In genomic region chr1:151474711-151475110, GRCh38 we compare ENCODE assay signal across 26 cellular contexts. TPM values are rescaled to one million over a fixed set of nuclear protein-coding genes. Genes with fewer than 3 reads are reported as not detected.
A peak's percentile ranks its signal among the peaks of the same experiment; 100 is the strongest.
DNase-seq lines count a peak whose midpoint lies in the region; ATAC-seq, FAIRE-seq and TF ChIP-seq lines count a peak whose summit lies in the region.
"Had no signal": no experiment of that assay in that cellular context is flagged by ENCODE, and none has a peak within 500 bp of the region (broad histone marks: within the 10 kb centered on the region; RNA-seq: fewer than 3 reads in every experiment).

No MANE protein-coding gene starts in this region.

- no peak for TF ChIP-seq RAD21 in GM12878 (IDR thresholded peaks at IDR 0.05; ENCODE audit: insufficient read depth, low read depth, low read length)

- H4K91ac ChIP-seq in neuronal stem cell (ENCODE audit: low read depth, low read length, poor library complexity): no peak overlapping the region

- peak overlapping the region; percentile 50 for H3K27ac ChIP-seq in KMS-11
- H3K27ac ChIP-seq in GM12878 (ENCODE audit: control insufficient read depth, insufficient read depth): peak overlapping the region; percentile 64
- H3K27ac ChIP-seq in neuronal stem cell (replicated peaks; ENCODE audit: low read length): no peak overlapping the region
- no peak overlapping the region for H3K27ac ChIP-seq in mammary epithelial cell (ENCODE audit: insufficient read depth, low read depth, low read length)
- H3K27ac ChIP-seq: A549, cardiac muscle cell, PC-9, skin epidermis, testis had no signal

- intact Hi-C loops in GM12878 (cut with micrococcal nuclease; ENCODE audit: unreplicated experiment) (no loop called here), mammary epithelial cell (cut with micrococcal nuclease) (no loop called here)

- no peaks in the 10 kb centered on the region for H3K79me1 ChIP-seq in neuronal stem cell (ENCODE audit: low read depth, low read length)

- no peak overlapping the region for H3K4ac ChIP-seq in neuronal stem cell (ENCODE audit: low read length)

- H3K14ac ChIP-seq in neuronal stem cell (ENCODE audit: low read length): no peak overlapping the region

- no peak overlapping the region for H2BK120ac ChIP-seq in neuronal stem cell (ENCODE audit: low read depth, low read length)

- no peaks in the 10 kb centered on the region for H3K9me3 ChIP-seq in GM12878 (replicated peaks; ENCODE audit: control insufficient read depth, insufficient read depth, low read length)
- H3K9me3 ChIP-seq in neuronal stem cell (replicated peaks in 1 of 2; ENCODE audit: control insufficient read depth in 2 of 2, insufficient read depth in 1 of 2, low read depth in 1 of 2, low read length in 2 of 2): no peaks in the 10 kb centered on the region
- H3K9me3 ChIP-seq in mammary epithelial cell (replicated peaks; ENCODE audit: insufficient read depth, low read length): no peaks in the 10 kb centered on the region
- H3K9me3 ChIP-seq: A549, SK-N-SH, testis, uterus had no signal

- H3K9ac ChIP-seq in KMS-11 (peak overlapping the region; percentile 0; the same call in 1 of the 2 replicates), GM12878 (ENCODE audit: control insufficient read depth, insufficient read depth, low read length) (peak overlapping the region; percentile 26; the same call in 1 of the 2 replicates), neuronal stem cell (ENCODE audit: low read depth, low read length, poor library complexity) (no peak overlapping the region), mammary epithelial cell (ENCODE audit: insufficient read depth, low read length) (no peak overlapping the region)
- H3K9ac ChIP-seq: SK-N-SH had no signal

- H2AFZ ChIP-seq in KMS-11 (ENCODE audit: low read depth): peak overlapping the region; percentile 25
- peak overlapping the region; percentile 71; the same call in 1 of the 2 replicates for H2AFZ ChIP-seq in GM12878 (ENCODE audit: control insufficient read depth, low read depth, low read length)
- H2AFZ ChIP-seq in neuronal stem cell (ENCODE audit: low read length): peak overlapping the region; percentile 69
- no peak overlapping the region for H2AFZ ChIP-seq in mammary epithelial cell (ENCODE audit: low read depth, low read length)

- dilution Hi-C loops in mammary epithelial cell (cut with HindIII; ENCODE audit: low sequenced_read_pairs): loop anchor here (5.0 kb wide), 1 partner anchor 67 kb away; no protein-coding TSS in a partner anchor

- no peak for TF ChIP-seq EP300 in GM12878 (IDR thresholded peaks at IDR 0.05; ENCODE audit: borderline replicate concordance in 1 of 2, control insufficient read depth in 1 of 2, low read depth in 2 of 2, low read length in 2 of 2)

- ATAC-seq in GM12878: no peak
- ATAC-seq: A549; effector memory CD8-positive, alpha-beta T cell; left lobe of liver had no signal

- H3K4me1 ChIP-seq in KMS-11 (ENCODE audit: low read depth, poor library complexity, severe bottlenecking): peaks cover 34% of the 10 kb centered on the region
- peaks cover 18% of the 10 kb centered on the region for H3K4me1 ChIP-seq in GM12878 (ENCODE audit: control insufficient read depth, insufficient read depth, low read length)
- no peaks in the 10 kb centered on the region for H3K4me1 ChIP-seq in neuronal stem cell (ENCODE audit: control insufficient read depth in 2 of 2, insufficient read depth in 1 of 2, low read depth in 1 of 2, low read length in 2 of 2)
- H3K4me1 ChIP-seq in mammary epithelial cell (ENCODE audit: insufficient read depth, low read length): peaks cover 6% of the 10 kb centered on the region
- H3K4me1 ChIP-seq: uterus had no signal

- 70% methylated on average over 3 of the region's 3 CpGs for WGBS in GM12878 (ENCODE audit: insufficient coverage, insufficient replicate concordance, low lambda C conversion rate, missing lambda C conversion rate)
- no CpG with 5 or more reads among the region's 3 CpGs for WGBS in neuronal stem cell (ENCODE audit: extremely low coverage in 2 of 2, insufficient read length in 2 of 2, insufficient replicate concordance in 1 of 2), 2 donors
- WGBS in mammary epithelial cell (ENCODE audit: low coverage, missing lambda C conversion rate): 96% methylated on average over 3 of the region's 3 CpGs

- H3K36me3 ChIP-seq in KMS-11 (ENCODE audit: insufficient read depth): no peaks in the 10 kb centered on the region
- H3K36me3 ChIP-seq in GM12878 (ENCODE audit: control insufficient read depth in 2 of 2, insufficient read depth in 2 of 2, low read length in 1 of 2): no peaks in the 10 kb centered on the region
- H3K36me3 ChIP-seq in neuronal stem cell (replicated peaks in 1 of 2; ENCODE audit: control insufficient read depth in 2 of 2, insufficient read depth in 2 of 2, low read length in 2 of 2): no peaks in the 10 kb centered on the region
- no peaks in the 10 kb centered on the region for H3K36me3 ChIP-seq in mammary epithelial cell (ENCODE audit: insufficient read depth, low read length)
- H3K36me3 ChIP-seq: cardiac muscle cell, uterus had no signal

- no peak for DNase-seq in GM12892 (ENCODE audit: insufficient read length)
- DNase-seq in GM12878 (ENCODE audit: low read depth, low spot score): no peak
- no peak for DNase-seq in neuronal stem cell (ENCODE audit: low spot score)
- DNase-seq in NCI-H1930 (lab: John Stamatoyannopoulos, UW): no peak
- DNase-seq in NCI-H1105 (lab: John Stamatoyannopoulos, UW): no peak
- DNase-seq in mammary epithelial cell: no peak
- DNase-seq in NCI-H510A treated with DMSO at 0.1 percent for 48 hours (lab: John Stamatoyannopoulos, UW): no peak
- DNase-seq: activated B cell treated with CpG ODN at 0.5 μM for 24 hours; activated CD4-positive, alpha-beta T cell treated with anti-CD3 and anti-CD28 coated beads, Interleukin-2, amount 50 U/mL, for 1 hour; activated naive CD8-positive, alpha-beta T cell treated with anti-CD3 and anti-CD28 coated beads, Interleukin-2, amount 50 U/mL, for 24 hours; activated T-cell treated with anti-CD3 and anti-CD28 coated beads, Interleukin-2, amount 50 U/mL, for 4 hours; cortex of kidney; effector memory CD8-positive, alpha-beta T cell; HCEC 1CT; NCI-H1048; NCI-H1694; PC-9; SK-N-SH; stimulated activated naive CD8-positive, alpha-beta T cell treated with anti-CD3 and anti-CD28 coated beads, Interleukin-15, Interleukin-2, amounts not matched to agents 100 U/mL and 50 U/mL, for 24 hours; testis; uterus had no signal

- RAD21 ChIA-PET in GM12878 (lab: Charles Lee; ENCODE audit: unreplicated experiment): interaction anchor here (1.0 to 2.3 kb wide), 6 partner anchors 10 to 174 kb away, joined by 3 to 10 read pairs (median 6); partner anchors contain the start of gene POGZ

- CTCF ChIA-PET in GM12878 (lab: Yijun Ruan, JAX): interaction anchor here (0.9 to 3.5 kb wide), 5 partner anchors 10 to 30 kb away, joined by 3 to 17 read pairs (median 5); partner anchors contain the start of gene POGZ
- CTCF ChIA-PET in mammary epithelial cell (lab: Charles Lee; ENCODE audit: low non-redundant PET): interaction anchor here (0.5 kb wide), 1 partner anchor 15 kb away, joined by 7 read pairs; the partner anchor contains the start of gene POGZ

- H3K23ac ChIP-seq in neuronal stem cell (ENCODE audit: low read depth, low read length, poor library complexity): no peak overlapping the region

- H3K27me3 ChIP-seq in KMS-11 (ENCODE audit: insufficient read depth, low read depth) (no peaks in the 10 kb centered on the region), GM12878 (replicated peaks in 1 of 2; ENCODE audit: control insufficient read depth in 2 of 2, insufficient read depth in 2 of 2, low read length in 1 of 2) (no peaks in the 10 kb centered on the region), neuronal stem cell (ENCODE audit: control insufficient read depth in 3 of 3, insufficient read depth in 3 of 3, low read depth in 1 of 3, low read length in 3 of 3) (peaks cover 0 to 2% (median 0%) of the 10 kb centered on the region in 3 experiments), mammary epithelial cell (ENCODE audit: insufficient read depth, low read length) (no peaks in the 10 kb centered on the region)
- H3K27me3 ChIP-seq: cardiac muscle cell, testis, uterus had no signal

- no peak overlapping the region for H2BK15ac ChIP-seq in neuronal stem cell (ENCODE audit: low read length)

- H3K79me2 ChIP-seq in KMS-11 (ENCODE audit: insufficient read depth, low read depth) (no peaks in the 10 kb centered on the region), GM12878 (ENCODE audit: control insufficient read depth, insufficient read depth, low read length) (no peaks in the 10 kb centered on the region), mammary epithelial cell (ENCODE audit: insufficient read depth, low read length) (no peaks in the 10 kb centered on the region)

- SMC1A ChIA-PET in GM12878 (lab: Charles Lee; ENCODE audit: uncharacterized antibody, unreplicated experiment): interaction anchor here (0.6 to 2.6 kb wide), 12 partner anchors 9 to 309 kb away, joined by 3 to 13 read pairs (median 4); partner anchors contain the start of gene POGZ

- no peak overlapping the region for H4K8ac ChIP-seq in neuronal stem cell (ENCODE audit: low read depth, low read length)

- no peak overlapping the region for H2BK5ac ChIP-seq in neuronal stem cell (ENCODE audit: low read length)

- FAIRE-seq in GM12892 (lab: Jason Lieb, UNC) (peak; percentile 36), GM12878 (lab: Jason Lieb, UNC) (no peak)
- FAIRE-seq: A549 had no signal

- TF ChIP-seq CTCF in KMS-11 (conservative IDR thresholded peaks at IDR 0.05; ENCODE audit: low read depth, low read length): no peak
- TF ChIP-seq CTCF in GM12878 (IDR thresholded peaks at IDR 0.05 in 2 of 3, conservative IDR thresholded peaks at IDR 0.05 in 1 of 3; ENCODE audit: control insufficient read depth in 2 of 3, extremely low read depth in 1 of 3, insufficient read depth in 1 of 3, low read depth in 3 of 3, low read length in 3 of 3): no peak
- TF ChIP-seq CTCF in mammary epithelial cell (conservative IDR thresholded peaks at IDR 0.05 in 1 of 2, IDR thresholded peaks at IDR 0.05 in 1 of 2; ENCODE audit: extremely low read depth in 1 of 2, insufficient read depth in 1 of 2, low read depth in 1 of 2, low read length in 2 of 2): no peak

- TF ChIP-seq POLR2A in GM12892 (IDR thresholded peaks at IDR 0.05; ENCODE audit: low read depth, low read length) (no peak), GM12878 (IDR thresholded peaks at IDR 0.05; ENCODE audit: low read depth, low read length) (no peak)

- no peak overlapping the region for H2AK5ac ChIP-seq in neuronal stem cell (ENCODE audit: low read depth, low read length)

- BruUV-seq in GM12878 (replicated peaks; lab: Mats Ljungman, UMichigan) (no TSS peak), mammary epithelial cell (replicated peaks; lab: Mats Ljungman, UMichigan) (no TSS peak)

- H3K4me2 ChIP-seq in KMS-11 (peak overlapping the region; percentile 37), GM12878 (ENCODE audit: control insufficient read depth, insufficient read depth) (peak overlapping the region; percentile 54; the same call in 1 of the 2 replicates), neuronal stem cell (ENCODE audit: insufficient read depth, low read length, poor library complexity, severe bottlenecking) (no peak overlapping the region), mammary epithelial cell (ENCODE audit: insufficient read depth, low read depth, low read length) (no peak overlapping the region)
- H3K4me2 ChIP-seq: A549, SK-N-SH had no signal

- POLR2A ChIA-PET in GM12878 (lab: Charles Lee): interaction anchor here (0.6 to 1.3 kb wide), 3 partner anchors 10 to 46 kb away, joined by 3 to 8 read pairs (median 7); no protein-coding TSS in a partner anchor

- no peak overlapping the region for H2BK12ac ChIP-seq in neuronal stem cell (ENCODE audit: low read length)

- H3K18ac ChIP-seq in neuronal stem cell (ENCODE audit: low read length): no peak overlapping the region

- peak overlapping the region; percentile 24 for H3K4me3 ChIP-seq in KMS-11 (IDR thresholded peaks at IDR 0.05; ENCODE audit: insufficient read depth, low read depth, low read length)
- H3K4me3 ChIP-seq in GM12878: no peak overlapping the region
- H3K4me3 ChIP-seq in neuronal stem cell (ENCODE audit: low read length in 2 of 2): no peak overlapping the region
- H3K4me3 ChIP-seq in mammary epithelial cell (replicated peaks in 1 of 3; ENCODE audit: insufficient read depth in 1 of 3, low read depth in 2 of 3, low read length in 3 of 3): no peak overlapping the region
- H3K4me3 ChIP-seq: A549, cardiac muscle cell, PC-9, skin epidermis, testis, uterus had no signal

- in situ Hi-C loops in GM12878 (cut with MboI): no loop called here
- in situ Hi-C loops in mammary epithelial cell (cut with MboI; ENCODE audit: low sequenced_read_pairs in 2 of 2): no loop called here

- no peaks in the 10 kb centered on the region for H4K20me1 ChIP-seq in KMS-11 (ENCODE audit: insufficient read depth)
- H4K20me1 ChIP-seq in GM12878 (ENCODE audit: control insufficient read depth, insufficient read depth): no peaks in the 10 kb centered on the region
- no peaks in the 10 kb centered on the region for H4K20me1 ChIP-seq in mammary epithelial cell (ENCODE audit: insufficient read depth, low read length)

RNA-seq across cellular contexts. Expression of gene POGZ, which starts 15.4 kb away (rescaled TPM):
- 44.2 TPM for polyA plus RNA-seq in GM12892 (2012; ENCODE audit: missing spikeins)
- total RNA-seq in GM12878 (2013; cell fraction: nucleolus; rRNA removed): 197 and 222 TPM in 2 replicates
- total RNA-seq in GM12878 (2014; rRNA removed) (32.5 and 33.0 TPM in 2 replicates), GM12878 (2014; rRNA removed; fragmentation: Illumina TruSeq; extraction: Trizol) (39.1 and 44.9 TPM in 2 replicates), GM12878 (2021) (80.6 and 84.4 TPM in 2 replicates), mammary epithelial cell (10 to 100 TPM; 28.0 to 48.1 TPM)
- polyA plus RNA-seq in GM12878 (2011; ENCODE audit: low read depth): 25.3 TPM
- polyA plus RNA-seq in GM12878 (2011; rRNA removed) (41.2 and 62.2 TPM in 2 replicates), GM12878 (2014; fragmentation: Illumina TruSeq; extraction: Trizol) (64.4 and 74.5 TPM in 2 replicates), GM12878 (2014; fragmentation: Nextera tagmentation; extraction: Ambion mirVana) (10 to 100 TPM; 11.3 to 26.9 TPM), GM12878 (2014; rRNA removed) (46.8 and 47.4 TPM in 2 replicates), GM12878 (2016; fragmentation: Nextera tagmentation; extraction: Ambion mirVana) (10 to 100 TPM; 13.3 to 19.6 TPM), mammary epithelial cell (18.2 TPM)
- polyA plus RNA-seq in GM12878 (2011; cell fraction: cytosol; rRNA removed): 34.2 and 45.4 TPM in 2 replicates
- 110 and 121 TPM in 2 replicates for polyA plus RNA-seq in GM12878 (2011; cell fraction: nucleus; rRNA removed)
- polyA plus RNA-seq in GM12878 (2012): 34.9 and 39.5 TPM in 2 replicates
- 100 and 151 TPM in 2 replicates for polyA minus RNA-seq in GM12878 (2011; rRNA and poly(A)+ RNA removed)
- polyA minus RNA-seq in GM12878 (2011; cell fraction: cytosol; rRNA and poly(A)+ RNA removed): 21.8 and 33.8 TPM in 2 replicates
- polyA minus RNA-seq in GM12878 (2011; cell fraction: nucleus; rRNA and poly(A)+ RNA removed): 56.3 and 104 TPM in 2 replicates
- 60.9 TPM for polyA plus RNA-seq in neuronal stem cell (2013, experiment 1 of 2)
- polyA plus RNA-seq in neuronal stem cell (2013, experiment 2 of 2): 63.8 TPM
- 41.7 TPM for polyA minus RNA-seq in mammary epithelial cell

RNA-seq across cellular contexts. Expression of gene CGN, which starts 36.5 kb away (rescaled TPM):
- 1.7 TPM for polyA plus RNA-seq in GM12892 (2012; ENCODE audit: missing spikeins)
- total RNA-seq in GM12878 (2013; cell fraction: nucleolus; rRNA removed): 1.6 and 4.0 TPM in 2 replicates
- 2.9 and 3.9 TPM in 2 replicates for total RNA-seq in GM12878 (2014; rRNA removed)
- total RNA-seq in GM12878 (2014; rRNA removed; fragmentation: Illumina TruSeq; extraction: Trizol): 2.7 and 3.0 TPM in 2 replicates
- 6.5 and 6.6 TPM in 2 replicates for total RNA-seq in GM12878 (2021)
- polyA plus RNA-seq in GM12878 (2011; ENCODE audit: low read depth): 0.96 TPM
- polyA plus RNA-seq in GM12878 (2011; rRNA removed): 0.11 and 0.20 TPM in 2 replicates
- polyA plus RNA-seq in GM12878 (2011; cell fraction: cytosol; rRNA removed): 0.01 and 0.10 TPM in 2 replicates
- 0.31 and 0.82 TPM in 2 replicates for polyA plus RNA-seq in GM12878 (2011; cell fraction: nucleus; rRNA removed)
- 1.7 and 1.8 TPM in 2 replicates for polyA plus RNA-seq in GM12878 (2012)
- 6.0 and 6.5 TPM in 2 replicates for polyA plus RNA-seq in GM12878 (2014; fragmentation: Illumina TruSeq; extraction: Trizol)
- 1 to 10 TPM in 1 of 2 experiments, under 1 TPM in 1; 0.47 to 1.8 TPM for polyA plus RNA-seq in GM12878 (2014; fragmentation: Nextera tagmentation; extraction: Ambion mirVana)
- polyA plus RNA-seq in GM12878 (2014; rRNA removed): 3.8 and 3.9 TPM in 2 replicates
- polyA plus RNA-seq in GM12878 (2016; fragmentation: Nextera tagmentation; extraction: Ambion mirVana): 1 to 10 TPM; 4.1 to 5.0 TPM
- 0.31 TPM in 1 of 2 replicates, not detected in the other for polyA minus RNA-seq in GM12878 (2011; rRNA and poly(A)+ RNA removed)
- polyA minus RNA-seq in GM12878 (2011; cell fraction: cytosol; rRNA and poly(A)+ RNA removed): not detected in 2 replicates
- 0.12 and 0.67 TPM in 2 replicates for polyA minus RNA-seq in GM12878 (2011; cell fraction: nucleus; rRNA and poly(A)+ RNA removed)
- polyA plus RNA-seq in neuronal stem cell (2013, experiment 1 of 2): 5.6 TPM
- polyA plus RNA-seq in neuronal stem cell (2013, experiment 2 of 2): 5.6 TPM
- 1 to 10 TPM; 2.0 to 3.7 TPM for total RNA-seq in mammary epithelial cell
- polyA plus RNA-seq in mammary epithelial cell: 1.1 TPM
- polyA minus RNA-seq in mammary epithelial cell: not detected

Comparison
In these comparisons a context has a peak if more than half of its experiments do, and no peak if none do; other contexts are left out.
1. H3K27ac ChIP-seq: peak in KMS-11 (single experiment) and GM12878 (single experiment); none in neuronal stem cell (single experiment) and mammary epithelial cell (single experiment).
2. H3K4me2 ChIP-seq: peak in KMS-11 (single experiment) and GM12878 (single experiment); none in neuronal stem cell (single experiment) and mammary epithelial cell (single experiment).
3. H3K9ac ChIP-seq: peak in KMS-11 (single experiment) and GM12878 (single experiment); none in neuronal stem cell (single experiment) and mammary epithelial cell (single experiment).